10 cellular contexts compared by ENCODE assay signal in the genomic region with DNA sequence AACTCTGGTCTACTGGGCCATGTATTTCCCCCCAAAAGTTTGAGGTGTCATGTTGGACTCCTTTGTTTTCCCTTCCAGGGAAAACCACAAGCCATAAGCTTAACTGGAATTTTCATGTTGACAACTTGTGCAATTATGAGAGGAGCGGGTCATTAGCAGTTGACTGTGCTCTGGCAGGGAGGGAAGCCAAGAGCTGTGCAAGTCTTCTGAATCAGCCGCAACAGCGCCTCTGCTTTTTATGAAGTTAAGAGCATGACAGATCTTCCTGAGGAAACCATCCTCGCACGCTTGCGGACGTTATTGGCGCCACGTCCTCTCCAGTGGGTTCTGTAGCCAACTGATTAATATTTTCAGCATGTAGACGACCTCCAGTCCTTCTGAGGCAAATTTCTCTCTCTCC.
A peak's percentile ranks its signal among the peaks of the same experiment; 100 is the strongest.
DNase-seq lines count a peak whose midpoint lies in the region; ATAC-seq lines count a peak whose summit lies in the region.
"Had no signal": no experiment of that assay in that cellular context is flagged by ENCODE, and none has a peak within 500 bp of the region (broad histone marks: within the 10 kb centered on the region; RNA-seq: fewer than 3 reads in every experiment).

No MANE protein-coding gene starts in this region.

- POLR2A ChIA-PET in activated CD4-positive, alpha-beta T cell treated with anti-CD3 and anti-CD28 coated beads, Interleukin-2, amount 10 ng/mL, durations not matched to agents 7 days and 5 days (lab: Charles Lee): no interaction called here

- peaks cover 49% of the 10 kb centered on the region for H3K27me3 Mint-ChIP-seq in activated CD4-positive, alpha-beta T cell treated with anti-CD3 and anti-CD28 coated beads, Interleukin-2, amount 10 ng/mL, durations not matched to agents 7 days and 5 days
- peaks cover 71% of the 10 kb centered on the region for H3K27me3 Mint-ChIP-seq in stimulated activated memory B cell treated with anti-CD40 and anti-IgM and Interleukin-4, amounts not matched to agents 10 μg/mL and 1 μg/mL and 100 μg/mL, for 72 hours

- no peak overlapping the region for H3K27ac Mint-ChIP-seq in activated CD4-positive, alpha-beta T cell treated with anti-CD3 and anti-CD28 coated beads, Interleukin-2, amount 10 ng/mL, durations not matched to agents 7 days and 5 days
- H3K27ac Mint-ChIP-seq in stimulated activated memory B cell treated with anti-CD40 and anti-IgM and Interleukin-4, amounts not matched to agents 10 μg/mL and 1 μg/mL and 100 μg/mL, for 72 hours: no peak overlapping the region

- no peak overlapping the region for H3K4me3 Mint-ChIP-seq in activated CD4-positive, alpha-beta T cell treated with anti-CD3 and anti-CD28 coated beads, Interleukin-2, amount 10 ng/mL, durations not matched to agents 7 days and 5 days
- peak overlapping the region; percentile 49 for H3K4me3 Mint-ChIP-seq in stimulated activated memory B cell treated with anti-CD40 and anti-IgM and Interleukin-4, amounts not matched to agents 10 μg/mL and 1 μg/mL and 100 μg/mL, for 72 hours

- CTCF ChIA-PET in activated CD4-positive, alpha-beta T cell treated with anti-CD3 and anti-CD28 coated beads, Interleukin-2, amount 10 ng/mL, durations not matched to agents 7 days and 5 days (lab: Charles Lee): interaction anchor here (1.0 kb wide), 1 partner anchor 13 kb away, joined by 3 read pairs; no protein-coding TSS in a partner anchor

- H3K4me1 Mint-ChIP-seq in activated CD4-positive, alpha-beta T cell treated with anti-CD3 and anti-CD28 coated beads, Interleukin-2, amount 10 ng/mL, durations not matched to agents 7 days and 5 days: peaks cover 7% of the 10 kb centered on the region
- H3K4me1 Mint-ChIP-seq in stimulated activated memory B cell treated with anti-CD40 and anti-IgM and Interleukin-4, amounts not matched to agents 10 μg/mL and 1 μg/mL and 100 μg/mL, for 72 hours: peaks cover 9% of the 10 kb centered on the region

- peak; percentile 14 for DNase-seq in activated CD4-positive, alpha-beta T cell treated with anti-CD3 and anti-CD28 coated beads, Interleukin-2, amount 10 ng/mL, durations not matched to agents 7 days and 5 days
- DNase-seq in activated CD4-positive, alpha-beta T cell treated with anti-CD3 and anti-CD28 coated beads for 4 hours: no peak
- DNase-seq in NCI-H1105 (lab: John Stamatoyannopoulos, UW) (peak; percentile 59), cerebellar cortex (ENCODE audit: low spot score) (peak; percentile 9), iPS-NIHi7 (ENCODE audit: extremely low spot score) (no peak)
- DNase-seq: effector memory CD4-positive, alpha-beta T cell; spleen had no signal

- no peaks in the 10 kb centered on the region for H3K9me3 Mint-ChIP-seq in activated CD4-positive, alpha-beta T cell treated with anti-CD3 and anti-CD28 coated beads, Interleukin-2, amount 10 ng/mL, durations not matched to agents 7 days and 5 days
- no peaks in the 10 kb centered on the region for H3K9me3 Mint-ChIP-seq in stimulated activated memory B cell treated with anti-CD40 and anti-IgM and Interleukin-4, amounts not matched to agents 10 μg/mL and 1 μg/mL and 100 μg/mL, for 72 hours

- no peak for ATAC-seq in stimulated activated memory B cell treated with anti-CD40 and anti-IgM and Interleukin-4, amounts not matched to agents 10 μg/mL and 1 μg/mL and 100 μg/mL, for 72 hours
- ATAC-seq in HG03457 (IDR thresholded peaks at IDR 0.05; ENCODE audit: unreplicated experiment): no peak
- ATAC-seq in activated CD4-positive, CD25-positive, alpha-beta regulatory T cell treated with anti-CD3 and anti-CD28 coated beads, Interleukin-2, amount 50 U/mL, for 24 hours: no peak

- H3K36me3 Mint-ChIP-seq in activated CD4-positive, alpha-beta T cell treated with anti-CD3 and anti-CD28 coated beads, Interleukin-2, amount 10 ng/mL, durations not matched to agents 7 days and 5 days (ENCODE audit: low read depth): no peaks in the 10 kb centered on the region
- no peaks in the 10 kb centered on the region for H3K36me3 Mint-ChIP-seq in stimulated activated memory B cell treated with anti-CD40 and anti-IgM and Interleukin-4, amounts not matched to agents 10 μg/mL and 1 μg/mL and 100 μg/mL, for 72 hours

Comparison
In these comparisons a context has a peak if more than half of its experiments do, and no peak if none do; other contexts are left out.
1. DNase-seq: peak in activated CD4-positive, alpha-beta T cell treated with anti-CD3 and anti-CD28 coated beads, Interleukin-2, amount 10 ng/mL, durations not matched to agents 7 days and 5 days (single experiment), NCI-H1105 (single experiment) and cerebellar cortex (single experiment); none in activated CD4-positive, alpha-beta T cell treated with anti-CD3 and anti-CD28 coated beads for 4 hours (0 of 2) and iPS-NIHi7 (single experiment).